9 cellular contexts compared by ENCODE assay signal in the genomic region with DNA sequence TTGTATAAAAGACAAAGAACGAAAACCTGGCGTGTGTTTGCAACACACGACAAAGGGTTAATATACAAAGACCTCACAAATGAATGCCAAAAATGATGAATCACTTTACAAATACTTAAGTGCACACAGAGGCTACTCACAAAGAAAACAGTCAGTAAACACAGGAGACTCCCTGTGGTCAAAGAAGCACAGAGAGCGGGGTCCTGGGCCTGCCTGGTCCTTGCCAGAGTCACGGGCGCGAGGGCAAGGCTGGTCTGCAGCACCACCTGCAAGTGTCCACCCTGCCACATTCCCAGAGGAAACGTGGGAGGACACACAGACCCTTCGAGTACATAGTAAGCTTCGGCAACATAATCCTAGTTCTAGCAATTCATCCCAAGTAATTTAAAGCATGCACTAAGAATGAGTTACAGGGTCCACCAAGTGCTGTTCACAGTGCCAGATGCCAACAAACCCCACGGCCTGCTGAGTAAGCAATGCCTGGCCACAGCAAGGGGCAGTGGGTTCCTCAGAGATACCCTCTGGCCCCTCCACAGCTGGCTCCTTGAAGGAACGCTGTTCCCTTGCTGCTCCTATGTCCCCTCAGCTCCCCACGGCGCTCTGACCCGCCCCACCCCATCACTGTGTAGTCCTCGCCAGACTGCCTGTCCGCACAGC. TPM values are rescaled to one million over a fixed set of nuclear protein-coding genes. Genes with fewer than 3 reads are reported as not detected.
DNase-seq lines count a peak whose midpoint lies in the region; ATAC-seq and TF ChIP-seq lines count a peak whose summit lies in the region.
"Had no signal": no experiment of that assay in that cellular context is flagged by ENCODE, and none has a peak within 500 bp of the region (broad histone marks: within the 10 kb centered on the region; RNA-seq: fewer than 3 reads in every experiment).

No MANE protein-coding gene starts in this region.

- peak; percentile 48 for DNase-seq in COR-L47 (lab: John Stamatoyannopoulos, UW)
- DNase-seq in NB4 (ENCODE audit: low read depth) = no peak
- DNase-seq in choroid plexus epithelial cell (ENCODE audit: low read depth) = peak; percentile 93
- peak; percentile 98 for DNase-seq in osteoblast (ENCODE audit: insufficient read length, low spot score, missing footprints)
- no peak for DNase-seq in NCI-H1048 (lab: John Stamatoyannopoulos, UW)
- no peak for DNase-seq in stimulated activated naive B cell treated with anti-CD40 and anti-IgM and Interleukin-4, amounts not matched to agents 10 μg/mL and 1 μg/mL and 100 μg/mL, for 72 hours
- DNase-seq: activated naive CD4-positive, alpha-beta T cell treated with anti-CD3 and anti-CD28 coated beads for 36 hours had no signal

- H3K27ac ChIP-seq in osteoblast (ENCODE audit: low read depth, low read length) = peak overlapping the region; percentile 85

- H3K79me2 ChIP-seq in osteoblast (ENCODE audit: insufficient read depth, low read length) = peaks cover 76% of the 10 kb centered on the region

- no peak overlapping the region for H3K4me3 Mint-ChIP-seq in stimulated activated naive B cell treated with anti-CD40 and anti-IgM and Interleukin-4, amounts not matched to agents 10 μg/mL and 1 μg/mL and 100 μg/mL, for 72 hours
- H3K4me3 Mint-ChIP-seq: activated naive CD4-positive, alpha-beta T cell treated with anti-CD3 and anti-CD28 coated beads for 36 hours had no signal

- H3K4me1 ChIP-seq in osteoblast (ENCODE audit: insufficient read depth, low read length) = peaks cover 48% of the 10 kb centered on the region

- no peaks in the 10 kb centered on the region for H3K27me3 ChIP-seq in osteoblast (ENCODE audit: insufficient read depth, low read length)

- H2AFZ ChIP-seq in osteoblast (ENCODE audit: low read length) = no peak overlapping the region

- no peak for ATAC-seq in HG03469 (IDR thresholded peaks at IDR 0.05; ENCODE audit: unreplicated experiment)
- ATAC-seq in HG02870 (IDR thresholded peaks at IDR 0.05; ENCODE audit: unreplicated experiment) = no peak
- ATAC-seq in stimulated activated naive B cell treated with anti-CD40 and anti-IgM and Interleukin-4, amounts not matched to agents 10 μg/mL and 1 μg/mL and 100 μg/mL, for 72 hours (replicated peaks) = no peak

- H3K4me3 ChIP-seq in NB4 (ENCODE audit: low read depth, low read length) = peak overlapping the region; percentile 17
- H3K4me3 ChIP-seq in choroid plexus epithelial cell (ENCODE audit: low read depth, low read length) = no peak overlapping the region
- H3K4me3 ChIP-seq in osteoblast (ENCODE audit: insufficient read depth, low read length) = peak overlapping the region; percentile 14

- H3K4me1 Mint-ChIP-seq in stimulated activated naive B cell treated with anti-CD40 and anti-IgM and Interleukin-4, amounts not matched to agents 10 μg/mL and 1 μg/mL and 100 μg/mL, for 72 hours = peaks cover 14 to 18% of the 10 kb centered on the region in 2 donors

- no peak overlapping the region for H3K27ac Mint-ChIP-seq in stimulated activated naive B cell treated with anti-CD40 and anti-IgM and Interleukin-4, amounts not matched to agents 10 μg/mL and 1 μg/mL and 100 μg/mL, for 72 hours
- H3K27ac Mint-ChIP-seq: activated naive CD4-positive, alpha-beta T cell treated with anti-CD3 and anti-CD28 coated beads for 36 hours had no signal

- TF ChIP-seq CTCF in NB4 (IDR thresholded peaks at IDR 0.05; ENCODE audit: low read depth, low read length) (no peak), choroid plexus epithelial cell (conservative IDR thresholded peaks at IDR 0.05; ENCODE audit: low read depth, low read length) (no peak), osteoblast (IDR thresholded peaks at IDR 0.05; ENCODE audit: extremely low read depth, low read depth, low read length) (peak; percentile 17)

- H3K9me3 ChIP-seq in osteoblast (ENCODE audit: low read depth, low read length) = no peaks in the 10 kb centered on the region

- H3K27me3 Mint-ChIP-seq in stimulated activated naive B cell treated with anti-CD40 and anti-IgM and Interleukin-4, amounts not matched to agents 10 μg/mL and 1 μg/mL and 100 μg/mL, for 72 hours = no peaks in the 10 kb centered on the region

- peak overlapping the region; percentile 66 for H3K4me2 ChIP-seq in osteoblast (ENCODE audit: insufficient read depth, low read length)

- no peak for TF ChIP-seq POLR2A in NB4 (IDR thresholded peaks at IDR 0.05; ENCODE audit: extremely low read depth, insufficient read length)

- peaks cover 52 to 67% of the 10 kb centered on the region in 2 donors for H3K36me3 Mint-ChIP-seq in stimulated activated naive B cell treated with anti-CD40 and anti-IgM and Interleukin-4, amounts not matched to agents 10 μg/mL and 1 μg/mL and 100 μg/mL, for 72 hours

- H4K20me1 ChIP-seq in osteoblast (ENCODE audit: insufficient read depth, low read length) = no peaks in the 10 kb centered on the region

- H3K9me3 Mint-ChIP-seq in stimulated activated naive B cell treated with anti-CD40 and anti-IgM and Interleukin-4, amounts not matched to agents 10 μg/mL and 1 μg/mL and 100 μg/mL, for 72 hours = no peaks in the 10 kb centered on the region
- H3K9me3 Mint-ChIP-seq: activated naive CD4-positive, alpha-beta T cell treated with anti-CD3 and anti-CD28 coated beads for 36 hours had no signal

- H3K36me3 ChIP-seq in osteoblast (ENCODE audit: insufficient read depth, low read length) = peaks cover 41% of the 10 kb centered on the region

RNA-seq across cellular contexts. Expression of gene FAAP100, which starts 24.6 kb away (rescaled TPM):
- total RNA-seq in osteoblast = 43.0 and 44.5 TPM in 2 replicates

RNA-seq across cellular contexts. Expression of gene FSCN2, which starts 48.6 kb away (rescaled TPM):
- 2.9 and 5.1 TPM in 2 replicates for total RNA-seq in osteoblast
- total RNA-seq: activated naive CD4-positive, alpha-beta T cell treated with anti-CD3 and anti-CD28 coated beads for 36 hours had no signal

Comparison
In these comparisons a context has a peak if more than half of its experiments do, and no peak if none do; other contexts are left out.
1. DNase-seq: peak in COR-L47 (single experiment), choroid plexus epithelial cell (single experiment) and osteoblast (single experiment); none in NB4 (single experiment), NCI-H1048 (single experiment) and stimulated activated naive B cell treated with anti-CD40 and anti-IgM and Interleukin-4, amounts not matched to agents 10 μg/mL and 1 μg/mL and 100 μg/mL, for 72 hours (single experiment).